In the genomic region with DNA sequence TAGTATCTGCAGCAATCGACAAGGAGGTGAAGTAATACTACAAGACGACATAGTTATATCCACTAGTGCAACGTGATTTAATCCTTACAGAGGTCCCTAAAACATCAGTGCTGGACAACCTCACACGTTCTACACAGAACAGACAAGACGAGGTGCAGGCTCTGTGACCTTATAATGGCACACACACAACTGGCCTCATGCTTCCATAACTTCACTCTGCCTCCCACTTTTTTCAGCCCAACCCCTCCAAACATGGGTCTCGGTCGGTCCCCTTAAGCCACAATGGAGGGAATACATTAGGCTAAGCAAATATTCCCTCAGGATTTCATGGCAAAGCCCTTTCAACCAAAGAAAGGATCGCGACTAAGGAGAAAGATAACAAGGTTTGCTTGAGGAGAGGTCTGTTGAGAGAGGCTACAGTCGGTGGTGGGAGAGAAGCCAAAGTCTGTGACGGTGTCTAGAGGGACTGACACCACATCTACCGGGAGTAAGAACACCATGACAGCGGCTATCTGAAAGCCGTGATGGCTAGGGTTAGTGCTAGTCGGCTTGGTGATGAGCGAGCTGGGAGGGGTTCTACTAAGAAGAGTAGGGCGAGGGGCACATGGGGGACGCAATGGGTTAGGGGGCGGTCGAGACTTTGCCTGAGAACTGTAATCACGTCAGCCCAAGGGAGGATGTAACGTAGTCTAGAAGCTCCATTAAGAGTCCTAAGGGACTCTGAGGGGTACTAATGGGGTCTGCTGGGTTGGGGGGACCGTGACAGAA, we compare ENCODE assay signal across 8 cellular contexts. TPM values are rescaled to one million over a fixed set of nuclear protein-coding genes. Genes with fewer than 3 reads are reported as not detected.
DNase-seq lines count a peak whose midpoint lies in the region; ATAC-seq and TF ChIP-seq lines count a peak whose summit lies in the region.

No MANE protein-coding gene starts in this region.

- peak overlapping the region; percentile 96 for H3K4me3 Mint-ChIP-seq in activated CD4-positive, alpha-beta memory T cell treated with anti-CD3 and anti-CD28 coated beads, Interleukin-2, amount 10 ng/mL, durations not matched to agents 7 days and 5 days
- H3K4me3 Mint-ChIP-seq in natural killer cell treated with Interleukin-12 subunit alpha and Interleukin-12 subunit beta and Interleukin-15 and Interleukin-18, amount 100 ng/mL, for 72 hours = peak overlapping the region; percentile 99

- peak overlapping the region; percentile 97 for H3K4me3 ChIP-seq in fibroblast of mammary gland (ENCODE audit: control insufficient read depth, low read depth, low read length)

- peaks cover 30% of the 10 kb centered on the region for H3K4me1 Mint-ChIP-seq in activated CD4-positive, alpha-beta memory T cell treated with anti-CD3 and anti-CD28 coated beads, Interleukin-2, amount 10 ng/mL, durations not matched to agents 7 days and 5 days
- H3K4me1 Mint-ChIP-seq in natural killer cell treated with Interleukin-12 subunit alpha and Interleukin-12 subunit beta and Interleukin-15 and Interleukin-18, amount 100 ng/mL, for 72 hours (ENCODE audit: low read depth in 2 of 2) = peaks cover 15 to 29% of the 10 kb centered on the region in 2 donors

- no peaks in the 10 kb centered on the region for H3K9me3 Mint-ChIP-seq in activated CD4-positive, alpha-beta memory T cell treated with anti-CD3 and anti-CD28 coated beads, Interleukin-2, amount 10 ng/mL, durations not matched to agents 7 days and 5 days
- no peaks in the 10 kb centered on the region for H3K9me3 Mint-ChIP-seq in natural killer cell treated with Interleukin-12 subunit alpha and Interleukin-12 subunit beta and Interleukin-15 and Interleukin-18, amount 100 ng/mL, for 72 hours

- DNase-seq in activated T-cell treated with anti-CD3 and anti-CD28 coated beads for 24 hours (ENCODE audit: low read depth) (peak; percentile 11), HT-29 (ENCODE audit: low spot score) (peak; percentile 54), fibroblast of mammary gland (ENCODE audit: low read depth) (peak; percentile 35), activated gamma-delta T cell (lab: John Stamatoyannopoulos, UW) (no peak), occipital lobe (lab: John Stamatoyannopoulos, UW) (no peak)
- no peak for DNase-seq in activated T-cell treated with anti-CD3 and anti-CD28 coated beads, Interleukin-2, amount 50 U/mL, for 48 hours
- DNase-seq in activated CD4-positive, alpha-beta memory T cell treated with anti-CD3 and anti-CD28 coated beads, Interleukin-2, amount 10 ng/mL, durations not matched to agents 7 days and 5 days = no peak
- DNase-seq in natural killer cell treated with Interleukin-12 subunit alpha and Interleukin-12 subunit beta and Interleukin-15 and Interleukin-18, amount 100 ng/mL, for 72 hours (ENCODE audit: low spot score) = no peak

- ATAC-seq in natural killer cell treated with Interleukin-12 subunit alpha and Interleukin-12 subunit beta and Interleukin-15 and Interleukin-18, amount 100 ng/mL, for 72 hours = no peak

- CTCF ChIA-PET in activated CD4-positive, alpha-beta memory T cell treated with anti-CD3 and anti-CD28 coated beads, Interleukin-2, amount 10 ng/mL, durations not matched to agents 7 days and 5 days (lab: Charles Lee) = interaction anchor here (0.5 kb wide), 1 partner anchor 108 kb away, joined by 4 read pairs; no protein-coding TSS in a partner anchor

- POLR2A ChIA-PET in activated CD4-positive, alpha-beta memory T cell treated with anti-CD3 and anti-CD28 coated beads, Interleukin-2, amount 10 ng/mL, durations not matched to agents 7 days and 5 days (lab: Charles Lee) = interaction anchor here (1.0 to 1.4 kb wide), 3 partner anchors 110 to 160 kb away, joined by 3 read pairs; a partner anchor contains a TSS

- no peak for TF ChIP-seq CTCF in fibroblast of mammary gland (conservative IDR thresholded peaks at IDR 0.05; ENCODE audit: control insufficient read depth, insufficient read depth, low read depth, low read length)

- peaks cover 5% of the 10 kb centered on the region for H3K36me3 Mint-ChIP-seq in activated CD4-positive, alpha-beta memory T cell treated with anti-CD3 and anti-CD28 coated beads, Interleukin-2, amount 10 ng/mL, durations not matched to agents 7 days and 5 days (ENCODE audit: low read depth)
- H3K36me3 Mint-ChIP-seq in natural killer cell treated with Interleukin-12 subunit alpha and Interleukin-12 subunit beta and Interleukin-15 and Interleukin-18, amount 100 ng/mL, for 72 hours = no peaks in the 10 kb centered on the region

- H3K27ac Mint-ChIP-seq in activated CD4-positive, alpha-beta memory T cell treated with anti-CD3 and anti-CD28 coated beads, Interleukin-2, amount 10 ng/mL, durations not matched to agents 7 days and 5 days = peak overlapping the region; percentile 76
- peak overlapping the region; percentile 72 to 88 for H3K27ac Mint-ChIP-seq in natural killer cell treated with Interleukin-12 subunit alpha and Interleukin-12 subunit beta and Interleukin-15 and Interleukin-18, amount 100 ng/mL, for 72 hours

- H3K27me3 Mint-ChIP-seq in activated CD4-positive, alpha-beta memory T cell treated with anti-CD3 and anti-CD28 coated beads, Interleukin-2, amount 10 ng/mL, durations not matched to agents 7 days and 5 days = peaks cover 6% of the 10 kb centered on the region
- no peaks in the 10 kb centered on the region for H3K27me3 Mint-ChIP-seq in natural killer cell treated with Interleukin-12 subunit alpha and Interleukin-12 subunit beta and Interleukin-15 and Interleukin-18, amount 100 ng/mL, for 72 hours

RNA-seq across cellular contexts. Expression of a gene that starts 1.1 kb away (rescaled TPM):
- total RNA-seq in HT-29 (2014; rRNA removed; shearing (Covaris generic)) = 7.2 and 11.4 TPM in 2 replicates
- total RNA-seq in activated CD4-positive, alpha-beta memory T cell treated with anti-CD3 and anti-CD28 coated beads, Interleukin-2, amount 10 ng/mL, durations not matched to agents 7 days and 5 days = 10 to 100 TPM; 18.6 to 22.2 TPM
- 10 to 100 TPM; 16.3 to 19.8 TPM for total RNA-seq in natural killer cell treated with Interleukin-12 subunit alpha and Interleukin-12 subunit beta and Interleukin-15 and Interleukin-18, amount 100 ng/mL, for 72 hours
- 155 TPM for total RNA-seq in occipital lobe

RNA-seq across cellular contexts. Expression of a gene that starts 1.3 kb away (rescaled TPM):
- total RNA-seq in HT-29 (2014; rRNA removed; shearing (Covaris generic)) = 0.66 and 3.2 TPM in 2 replicates
- total RNA-seq in activated CD4-positive, alpha-beta memory T cell treated with anti-CD3 and anti-CD28 coated beads, Interleukin-2, amount 10 ng/mL, durations not matched to agents 7 days and 5 days = 1 to 10 TPM in 1 of 2 experiments, under 1 TPM in 1; 0.73 to 1.4 TPM
- total RNA-seq in natural killer cell treated with Interleukin-12 subunit alpha and Interleukin-12 subunit beta and Interleukin-15 and Interleukin-18, amount 100 ng/mL, for 72 hours = 1 to 10 TPM in 1 of 2 donors, under 1 TPM in 1; 0.84 to 1.6 TPM
- total RNA-seq in occipital lobe = 6.9 TPM

Comparison
In these comparisons a context has a peak if more than half of its experiments do, and no peak if none do; other contexts are left out.
1. DNase-seq: peak in activated T-cell treated with anti-CD3 and anti-CD28 coated beads for 24 hours (single experiment), HT-29 (single experiment) and fibroblast of mammary gland (single experiment); none in activated T-cell treated with anti-CD3 and anti-CD28 coated beads, Interleukin-2, amount 50 U/mL, for 48 hours (0 of 2), activated CD4-positive, alpha-beta memory T cell treated with anti-CD3 and anti-CD28 coated beads, Interleukin-2, amount 10 ng/mL, durations not matched to agents 7 days and 5 days (single experiment), natural killer cell treated with Interleukin-12 subunit alpha and Interleukin-12 subunit beta and Interleukin-15 and Interleukin-18, amount 100 ng/mL, for 72 hours (single experiment), activated gamma-delta T cell (single experiment) and occipital lobe (single experiment).